ENCODE assay signal across 7 cellular contexts in the genomic region with DNA sequence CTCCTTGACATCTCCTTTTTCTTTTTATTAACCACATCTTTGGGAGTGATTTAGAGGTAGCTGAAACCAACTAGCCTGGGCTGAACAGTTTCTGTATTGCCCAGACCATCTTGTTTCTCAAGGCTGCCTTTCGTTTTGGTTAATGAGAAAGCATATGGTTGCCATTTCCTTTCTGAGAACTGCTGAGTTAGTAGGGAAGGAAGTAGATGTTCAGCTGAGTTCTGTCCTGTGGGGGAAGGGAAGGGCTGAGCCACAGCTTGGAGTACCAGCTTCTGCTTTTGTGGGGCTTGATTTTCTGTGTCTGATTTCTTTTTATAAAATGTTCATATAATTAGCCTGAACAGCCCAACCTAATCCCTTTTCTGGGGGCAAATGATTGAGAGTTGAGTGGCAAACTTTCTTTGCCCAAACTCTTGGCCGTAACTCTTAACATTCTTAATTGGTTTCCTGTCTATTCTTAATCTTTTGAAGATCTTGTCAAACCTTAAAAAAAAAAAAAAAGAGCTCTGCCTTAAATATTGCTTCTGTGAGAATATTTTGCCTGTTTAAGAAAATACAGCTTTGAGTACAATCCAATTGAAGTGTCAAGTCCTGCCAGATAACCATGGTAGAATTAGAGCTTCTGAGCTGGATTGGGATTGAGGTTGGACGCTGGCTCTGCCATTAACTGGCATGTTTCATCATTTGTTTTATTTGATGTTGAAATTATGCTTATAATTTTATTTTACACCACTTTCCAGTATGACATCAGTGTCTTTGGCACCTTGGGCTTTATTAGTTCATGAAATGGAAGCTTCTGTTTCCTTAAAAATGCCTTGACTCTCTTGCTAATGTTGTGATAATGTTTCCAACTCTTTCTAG. TPM values are rescaled to one million over a fixed set of nuclear protein-coding genes. Genes with fewer than 3 reads are reported as not detected.
DNase-seq lines count a peak whose midpoint lies in the region; ATAC-seq, FAIRE-seq and TF ChIP-seq lines count a peak whose summit lies in the region.

No MANE protein-coding gene starts in this region.

- peaks cover 4% of the 10 kb centered on the region for H3K36me3 Mint-ChIP-seq in T-cell

- H3K4me2 ChIP-seq in GM12878 (ENCODE audit: control insufficient read depth, insufficient read depth), result peak overlapping the region; percentile 46

- H3K4me1 Mint-ChIP-seq in T-cell, result peaks cover 51 to 53% (median 52%) of the 10 kb centered on the region in 3 donors

- CTCF ChIA-PET in T-cell (lab: Charles Lee), result interaction anchor here (0.6 to 2.8 kb wide), 22 partner anchors 10 to 154 kb away, joined by 3 to 18 read pairs (median 4); no protein-coding TSS in a partner anchor
- CTCF ChIA-PET in GM12878 (lab: Yijun Ruan, JAX), result interaction anchor here (0.7 to 3.1 kb wide), 12 partner anchors 9 to 487 kb away, joined by 3 to 27 read pairs (median 4); no protein-coding TSS in a partner anchor

- peak overlapping the region; percentile 57; the same call in 1 of the 2 replicates for H3K9ac ChIP-seq in GM12878 (ENCODE audit: control insufficient read depth, insufficient read depth, low read length)
- H3K9ac ChIP-seq in mucosa of rectum (ENCODE audit: low read depth in 1 of 2, low read length in 2 of 2), result no peak overlapping the region

- DNase-seq in GM19238 (ENCODE audit: insufficient read length, low spot score) (peak; percentile 37), T-cell (peak; percentile 17 to 81 (median 64)), GM12878 (ENCODE audit: low read depth, low spot score) (peak; percentile 94), testis (peak; percentile 40), foreskin keratinocyte (no peak)

- RAD21 ChIA-PET in GM12878 (lab: Charles Lee; ENCODE audit: unreplicated experiment), result interaction anchor here (0.6 to 5.2 kb wide), 21 partner anchors 9 to 1845 kb away, joined by 3 to 67 read pairs (median 4); no protein-coding TSS in a partner anchor

- H3K4me1 ChIP-seq in GM12878 (ENCODE audit: control insufficient read depth, insufficient read depth, low read length), result peaks cover 24% of the 10 kb centered on the region
- peaks cover 3 to 12% of the 10 kb centered on the region in 2 donors for H3K4me1 ChIP-seq in mucosa of rectum (ENCODE audit: control insufficient read depth in 2 of 2, insufficient read depth in 2 of 2, low read length in 2 of 2)
- H3K4me1 ChIP-seq in testis, result peaks cover 2% of the 10 kb centered on the region
- peaks cover 11% of the 10 kb centered on the region for H3K4me1 ChIP-seq in foreskin keratinocyte

- peak overlapping the region; percentile 97 to 99 (median 98) for H3K4me3 Mint-ChIP-seq in T-cell

- in situ Hi-C loops in GM12878 (cut with MboI), result no loop called here

- H2AFZ ChIP-seq in GM12878 (ENCODE audit: control insufficient read depth, low read depth, low read length), result peak overlapping the region; percentile 53

- TF ChIP-seq RAD21 in GM12878 (IDR thresholded peaks at IDR 0.05; ENCODE audit: insufficient read depth, low read depth, low read length), result peak; percentile 40; the same call in 1 of the 2 replicates

- FAIRE-seq in GM12878 (lab: Jason Lieb, UNC), result peak; percentile 97

- no peaks in the 10 kb centered on the region for H3K27me3 Mint-ChIP-seq in T-cell

- TF ChIP-seq CTCF in GM12878 (IDR thresholded peaks at IDR 0.05 in 2 of 3, conservative IDR thresholded peaks at IDR 0.05 in 1 of 3; ENCODE audit: control insufficient read depth in 2 of 3, extremely low read depth in 1 of 3, insufficient read depth in 1 of 3, low read depth in 3 of 3, low read length in 3 of 3) (no peak), testis (IDR thresholded peaks at IDR 0.05) (no peak), foreskin keratinocyte (conservative IDR thresholded peaks at IDR 0.05) (no peak)

- peak; percentile 63 for ATAC-seq in HG03064 (IDR thresholded peaks at IDR 0.05; ENCODE audit: low read depth, unreplicated experiment)
- ATAC-seq in T-cell (replicated peaks in 1 of 4), result peak; percentile 21 to 39 (median 32)
- peak; percentile 56 for ATAC-seq in GM12878
- no peak for ATAC-seq in foreskin keratinocyte

- 0 out of 2 replicates have a peak, but pooled peaks have one; percentile 24 for TF ChIP-seq POLR2A in GM12878 (IDR thresholded peaks at IDR 0.05; ENCODE audit: low read depth, low read length)
- TF ChIP-seq POLR2A in testis (IDR thresholded peaks at IDR 0.05), result no peak

- H3K27ac Mint-ChIP-seq in T-cell, result peak overlapping the region; percentile 100

- H3K36me3 ChIP-seq in GM12878 (ENCODE audit: control insufficient read depth in 2 of 2, insufficient read depth in 2 of 2, low read length in 1 of 2) (no peaks in the 10 kb centered on the region), mucosa of rectum (ENCODE audit: control insufficient read depth in 2 of 2, insufficient read depth in 2 of 2, low read length in 2 of 2) (no peaks in the 10 kb centered on the region), testis (ENCODE audit: low read depth, missing control alignments) (no peaks in the 10 kb centered on the region)

- TF ChIP-seq EP300 in GM12878 (IDR thresholded peaks at IDR 0.05; ENCODE audit: borderline replicate concordance in 1 of 2, control insufficient read depth in 1 of 2, low read depth in 2 of 2, low read length in 2 of 2), result peak; percentile 37 to 54; a peak in 2 of 4 replicates

- WGBS in GM12878 (ENCODE audit: insufficient coverage, insufficient replicate concordance, low lambda C conversion rate, missing lambda C conversion rate), result 21% methylated on average over 3 of the region's 3 CpGs
- WGBS in testis, 2 donors, result 55 to 65% methylated on average over 3 of the region's 3 CpGs

- no peaks in the 10 kb centered on the region for H3K9me3 Mint-ChIP-seq in T-cell

- H4K20me1 ChIP-seq in GM12878 (ENCODE audit: control insufficient read depth, insufficient read depth), result no peaks in the 10 kb centered on the region

- H3K9me3 ChIP-seq in GM12878 (replicated peaks; ENCODE audit: control insufficient read depth, insufficient read depth, low read length), result no peaks in the 10 kb centered on the region
- H3K9me3 ChIP-seq in mucosa of rectum (ENCODE audit: control insufficient read depth in 2 of 2, low read length in 2 of 2), result no peaks in the 10 kb centered on the region
- no peaks in the 10 kb centered on the region for H3K9me3 ChIP-seq in testis

- SMC1A ChIA-PET in GM12878 (lab: Charles Lee; ENCODE audit: uncharacterized antibody, unreplicated experiment), result interaction anchor here (0.6 to 10.4 kb wide), 26 partner anchors 9 to 1466 kb away, joined by 3 to 126 read pairs (median 10); no protein-coding TSS in a partner anchor

- H3K27me3 ChIP-seq in GM12878 (replicated peaks in 1 of 2; ENCODE audit: control insufficient read depth in 2 of 2, insufficient read depth in 2 of 2, low read length in 1 of 2) (no peaks in the 10 kb centered on the region), mucosa of rectum (ENCODE audit: control insufficient read depth in 2 of 2, insufficient read depth in 2 of 2, low read length in 2 of 2) (no peaks in the 10 kb centered on the region), testis (no peaks in the 10 kb centered on the region), foreskin keratinocyte (no peaks in the 10 kb centered on the region)

- POLR2A ChIA-PET in T-cell (lab: Charles Lee), result interaction anchor here (0.5 to 3.3 kb wide), 32 partner anchors 9 to 571 kb away, joined by 3 to 48 read pairs (median 4); no protein-coding TSS in a partner anchor
- POLR2A ChIA-PET in GM12878 (lab: Charles Lee), result interaction anchor here (0.6 to 8.1 kb wide), 18 partner anchors 9 to 660 kb away, joined by 3 to 102 read pairs (median 7); no protein-coding TSS in a partner anchor

- H3K79me2 ChIP-seq in GM12878 (ENCODE audit: control insufficient read depth, insufficient read depth, low read length), result peaks cover 40% of the 10 kb centered on the region

- intact Hi-C loops in GM12878 (cut with micrococcal nuclease; ENCODE audit: unreplicated experiment) (loop anchor here (2.0 to 5.0 kb wide), 2 partner anchors 39 to 661 kb away; partner anchors contain the start of gene STAT1), testis (cut with DNase I; ENCODE audit: low total_unique reads) (no loop called here)

- H3K4me3 ChIP-seq in GM12878 (no peak overlapping the region; the same call in 1 of the 2 replicates), mucosa of rectum (ENCODE audit: low read length in 2 of 2) (peak overlapping the region in 1 of 2 donors; percentile 39), testis (no peak overlapping the region)

- BruUV-seq in GM12878 (replicated peaks; lab: Mats Ljungman, UMichigan), result no TSS peak

- H3K27ac ChIP-seq in GM12878 (ENCODE audit: control insufficient read depth, insufficient read depth), result peak overlapping the region; percentile 89
- H3K27ac ChIP-seq in mucosa of rectum (ENCODE audit: low read depth in 2 of 2, low read length in 2 of 2), result peak overlapping the region; percentile 96 to 98
- peak overlapping the region in 1 of 2 donors; percentile 23 for H3K27ac ChIP-seq in testis
- no peak overlapping the region for H3K27ac ChIP-seq in foreskin keratinocyte

RNA-seq across cellular contexts. Expression of gene NABP1, which starts 1.9 kb away (rescaled TPM):
- total RNA-seq in T-cell, result 10 to 100 TPM; 39.0 to 67.6 (median 51.3) TPM
- 236 and 247 TPM in 2 replicates for total RNA-seq in GM12878 (2013; cell fraction: nucleolus; rRNA removed)
- 41.5 and 47.5 TPM in 2 replicates for total RNA-seq in GM12878 (2014; rRNA removed)
- 64.3 and 65.7 TPM in 2 replicates for total RNA-seq in GM12878 (2014; rRNA removed; fragmentation: Illumina TruSeq; extraction: Trizol)
- total RNA-seq in GM12878 (2021), result 44.9 and 51.8 TPM in 2 replicates
- polyA plus RNA-seq in GM12878 (2011; ENCODE audit: low read depth), result 4.3 TPM
- polyA plus RNA-seq in GM12878 (2011; rRNA removed), result 31.6 and 50.2 TPM in 2 replicates
- 5.9 and 7.6 TPM in 2 replicates for polyA plus RNA-seq in GM12878 (2011; cell fraction: cytosol; rRNA removed)
- polyA plus RNA-seq in GM12878 (2011; cell fraction: nucleus; rRNA removed), result 65.5 and 84.2 TPM in 2 replicates
- 12.9 and 16.4 TPM in 2 replicates for polyA plus RNA-seq in GM12878 (2012)
- polyA plus RNA-seq in GM12878 (2014; fragmentation: Illumina TruSeq; extraction: Trizol), result 36.6 and 53.7 TPM in 2 replicates
- polyA plus RNA-seq in GM12878 (2014; fragmentation: Nextera tagmentation; extraction: Ambion mirVana), result 10 to 100 TPM; 22.9 to 24.1 TPM
- polyA plus RNA-seq in GM12878 (2014; rRNA removed), result 30.4 and 38.3 TPM in 2 replicates
- polyA plus RNA-seq in GM12878 (2016; fragmentation: Nextera tagmentation; extraction: Ambion mirVana), result 10 to 100 TPM; 57.0 to 60.3 TPM
- 32.7 and 34.8 TPM in 2 replicates for polyA minus RNA-seq in GM12878 (2011; rRNA and poly(A)+ RNA removed)
- polyA minus RNA-seq in GM12878 (2011; cell fraction: cytosol; rRNA and poly(A)+ RNA removed), result 11.5 and 15.8 TPM in 2 replicates
- polyA minus RNA-seq in GM12878 (2011; cell fraction: nucleus; rRNA and poly(A)+ RNA removed), result 93.1 and 134 TPM in 2 replicates
- total RNA-seq in testis, result 10 to 100 TPM; 65.8 to 67.1 TPM
- polyA plus RNA-seq in testis (ENCODE audit: insufficient read depth, low read depth, low replicate concordance), result 40.6 TPM
- 31.3 and 36.6 TPM in 2 replicates for total RNA-seq in foreskin keratinocyte
- 12.4 and 16.8 TPM in 2 replicates for polyA plus RNA-seq in foreskin keratinocyte

Comparison
In these comparisons a context has a peak if more than half of its experiments do, and no peak if none do; other contexts are left out.
1. DNase-seq: peak in GM19238 (single experiment), T-cell (34 of 34), GM12878 (single experiment) and testis (single experiment); none in foreskin keratinocyte (0 of 2).